In the genomic region with DNA sequence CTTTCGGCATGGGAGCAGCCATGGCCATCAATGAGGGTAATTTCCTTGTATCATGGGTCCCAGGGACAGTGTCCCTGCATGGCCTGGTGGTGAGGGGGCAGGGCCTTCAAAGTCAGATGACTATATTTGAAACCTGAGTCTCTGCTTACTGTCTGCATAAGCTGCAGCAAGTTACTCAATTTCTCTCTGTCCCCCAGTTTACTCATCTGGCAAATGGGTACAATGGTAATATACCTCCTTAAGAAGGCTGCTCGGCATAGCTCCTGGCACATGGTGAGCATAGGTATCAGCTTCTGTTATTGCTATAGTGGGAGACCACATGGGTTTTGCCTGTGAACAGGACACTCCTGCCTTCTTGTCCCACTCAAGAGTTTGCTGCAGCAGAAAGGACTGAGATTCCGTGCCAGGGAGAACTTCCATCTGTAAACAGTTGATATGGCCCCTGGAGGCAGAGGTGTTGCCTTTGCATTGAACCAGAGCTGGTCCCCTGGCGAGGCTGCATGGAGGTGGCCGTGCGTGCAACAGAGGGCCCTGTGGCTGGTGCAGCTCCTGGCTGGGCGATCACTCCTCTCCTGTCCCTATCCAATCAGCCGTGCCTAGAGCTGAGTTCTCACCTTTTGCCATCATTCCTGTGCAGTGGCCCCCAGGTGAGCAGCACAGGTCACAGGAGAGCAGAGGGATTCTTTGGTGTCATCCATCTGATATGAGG, we compare ENCODE assay signal across 28 cellular contexts. TPM values are rescaled to one million over a fixed set of nuclear protein-coding genes. Genes with fewer than 3 reads are reported as not detected.
DNase-seq lines count a peak whose midpoint lies in the region; ATAC-seq, FAIRE-seq and TF ChIP-seq lines count a peak whose summit lies in the region.
"Had no signal": no experiment of that assay in that cellular context is flagged by ENCODE, and none has a peak within 500 bp of the region (broad histone marks: within the 10 kb centered on the region; RNA-seq: fewer than 3 reads in every experiment).

No MANE protein-coding gene starts in this region.

- H3K36me3 Mint-ChIP-seq in neural progenitor cell = no peaks in the 10 kb centered on the region
- no peaks in the 10 kb centered on the region for H3K36me3 Mint-ChIP-seq in activated T-cell treated with anti-CD3 and anti-CD28 coated beads, Interleukin-2, amount 50 U/mL, for 24 hours (ENCODE audit: low read depth)
- H3K36me3 Mint-ChIP-seq: CD14-positive monocyte; CD8-positive, alpha-beta memory T cell had no signal

- no peaks in the 10 kb centered on the region for H3K27me3 Mint-ChIP-seq in neural progenitor cell (ENCODE audit: insufficient read depth, low read depth)
- H3K27me3 Mint-ChIP-seq in activated T-cell treated with anti-CD3 and anti-CD28 coated beads, Interleukin-2, amount 50 U/mL, for 24 hours = peaks cover 7% of the 10 kb centered on the region

- H3K36me3 ChIP-seq in HepG2 (replicated peaks in 1 of 2; ENCODE audit: control insufficient read depth in 1 of 2, insufficient read depth in 2 of 2, low read length in 2 of 2) (no peaks in the 10 kb centered on the region), right lobe of liver (no peaks in the 10 kb centered on the region), esophagus (ENCODE audit: control insufficient read depth in 2 of 2, insufficient read depth in 2 of 2, low read length in 1 of 2) (no peaks in the 10 kb centered on the region), neural progenitor cell (no peaks in the 10 kb centered on the region), stomach (no peaks in the 10 kb centered on the region)
- H3K36me3 ChIP-seq: BE2C had no signal

- H3K4me1 ChIP-seq in HepG2 (ENCODE audit: insufficient read depth, low read length) = no peaks in the 10 kb centered on the region
- no peaks in the 10 kb centered on the region for H3K4me1 ChIP-seq in right lobe of liver
- H3K4me1 ChIP-seq in esophagus (ENCODE audit: control insufficient read depth in 2 of 2, insufficient read depth in 2 of 2, low read length in 1 of 2) = peaks cover 0 to 15% of the 10 kb centered on the region in 2 donors
- peaks cover 6% of the 10 kb centered on the region for H3K4me1 ChIP-seq in neural progenitor cell
- H3K4me1 ChIP-seq in stomach = peaks cover 0 to 38% (median 5%) of the 10 kb centered on the region in 4 donors
- H3K4me1 ChIP-seq: BE2C had no signal

- H4K20me1 ChIP-seq in HepG2 (ENCODE audit: insufficient read depth, low read length) = no peaks in the 10 kb centered on the region
- no peaks in the 10 kb centered on the region for H4K20me1 ChIP-seq in neural progenitor cell (ENCODE audit: low read depth)

- H3K27ac ChIP-seq in HepG2 (ENCODE audit: extremely low read length, insufficient read depth, low read length) (no peak overlapping the region), right lobe of liver (no peak overlapping the region), esophagus (ENCODE audit: low read depth in 2 of 2, low read length in 1 of 2) (peak overlapping the region; percentile 54 to 57), neural progenitor cell (no peak overlapping the region), stomach (no peak overlapping the region)
- H3K27ac ChIP-seq: KMS-11, SK-N-MC had no signal

- CTCF ChIA-PET in HepG2 (lab: Yijun Ruan, JAX; ENCODE audit: low intra/inter-chr PET ratio, low total read pairs) = no interaction called here

- H3K9me3 Mint-ChIP-seq in neural progenitor cell = no peaks in the 10 kb centered on the region
- no peaks in the 10 kb centered on the region for H3K9me3 Mint-ChIP-seq in activated T-cell treated with anti-CD3 and anti-CD28 coated beads, Interleukin-2, amount 50 U/mL, for 24 hours
- H3K9me3 Mint-ChIP-seq: CD14-positive monocyte; CD8-positive, alpha-beta memory T cell; H9; HFFc6 had no signal

- peaks cover 1 to 22% of the 10 kb centered on the region in 2 experiments; a peak in 2 of 5 replicates for H3K27me3 ChIP-seq in HepG2 (ENCODE audit: control insufficient read depth in 1 of 2, insufficient read depth in 2 of 2, low read length in 2 of 2)
- H3K27me3 ChIP-seq in right lobe of liver = no peaks in the 10 kb centered on the region
- no peaks in the 10 kb centered on the region for H3K27me3 ChIP-seq in esophagus (ENCODE audit: control insufficient read depth in 1 of 2, insufficient read depth in 2 of 2, low read length in 2 of 2)
- H3K27me3 ChIP-seq in neural progenitor cell = no peaks in the 10 kb centered on the region
- H3K27me3 ChIP-seq in stomach = no peaks in the 10 kb centered on the region
- H3K27me3 ChIP-seq: BE2C had no signal

- no peak overlapping the region for H3K27ac Mint-ChIP-seq in neural progenitor cell
- no peak overlapping the region for H3K27ac Mint-ChIP-seq in activated T-cell treated with anti-CD3 and anti-CD28 coated beads, Interleukin-2, amount 50 U/mL, for 24 hours
- H3K27ac Mint-ChIP-seq: CD14-positive monocyte; CD8-positive, alpha-beta memory T cell; HFFc6 had no signal

- intact Hi-C loops in HepG2 (cut with micrococcal nuclease; ENCODE audit: unreplicated experiment) (no loop called here), right lobe of liver (cut with DNase I) (no loop called here), stomach (cut with DNase I; ENCODE audit: low total_unique reads) (no loop called here)

- in situ Hi-C loops in HepG2 (cut with HindIII; ENCODE audit: extremely low pct_ligation_motif_present, low pct_unique_long_range_greater_than_20kb) = no loop called here

- H3K9ac ChIP-seq in HepG2 (ENCODE audit: insufficient read depth, low read depth, low read length) (no peak overlapping the region), neural progenitor cell (no peak overlapping the region)
- H3K9ac ChIP-seq: KMS-11 had no signal

- FAIRE-seq in HepG2 (lab: Jason Lieb, UNC) = no peak
- FAIRE-seq: GM12891, HTR-8/SVneo had no signal

- 28% methylated on average over 3 of the region's 8 CpGs for WGBS in HepG2 (ENCODE audit: low lambda C conversion rate)
- no CpG with 5 or more reads among the region's 8 CpGs for WGBS in right lobe of liver (ENCODE audit: insufficient coverage, low coverage, low lambda C conversion rate, missing lambda C conversion rate)
- 62 to 71% methylated on average over 8 of the region's 8 CpGs for WGBS in esophagus, 2 donors
- 86 to 96% (median 91%) methylated on average over 8 of the region's 8 CpGs for WGBS in stomach, 5 donors

- no peak overlapping the region for H3K4me3 ChIP-seq in HepG2 (replicated peaks in 1 of 3; ENCODE audit: insufficient read depth in 1 of 3, low read depth in 2 of 3, low read length in 3 of 3)
- no peak overlapping the region for H3K4me3 ChIP-seq in right lobe of liver
- H3K4me3 ChIP-seq in esophagus (ENCODE audit: low read depth in 1 of 2, low read length in 2 of 2) = no peak overlapping the region
- no peak overlapping the region for H3K4me3 ChIP-seq in neural progenitor cell
- no peak overlapping the region for H3K4me3 ChIP-seq in stomach
- H3K4me3 ChIP-seq: SK-N-MC had no signal

- TF ChIP-seq EP300 in HepG2 (IDR thresholded peaks at IDR 0.05; ENCODE audit: low read depth in 2 of 2, low read length in 2 of 2) (no peak), HepG2 (CRISPR knock-in tag; IDR thresholded peaks at IDR 0.05; ENCODE audit: borderline replicate concordance) (no peak), stomach (IDR thresholded peaks at IDR 0.05) (no peak)

- POLR2A ChIA-PET in HepG2 (lab: Yijun Ruan, JAX) = no interaction called here

- peaks cover 21% of the 10 kb centered on the region for H3K4me1 Mint-ChIP-seq in neural progenitor cell
- no peaks in the 10 kb centered on the region for H3K4me1 Mint-ChIP-seq in activated T-cell treated with anti-CD3 and anti-CD28 coated beads, Interleukin-2, amount 50 U/mL, for 24 hours (ENCODE audit: low read depth)
- H3K4me1 Mint-ChIP-seq: CD14-positive monocyte; CD8-positive, alpha-beta memory T cell had no signal

- H3F3A ChIP-seq in neural progenitor cell (ENCODE audit: low read depth) = no peaks in the 10 kb centered on the region

- H3K9me3 ChIP-seq in HepG2 (ENCODE audit: low read length) = no peaks in the 10 kb centered on the region
- no peaks in the 10 kb centered on the region for H3K9me3 ChIP-seq in right lobe of liver
- no peaks in the 10 kb centered on the region for H3K9me3 ChIP-seq in esophagus (ENCODE audit: control insufficient read depth in 2 of 2, insufficient read depth in 1 of 2, low read depth in 1 of 2, low read length in 1 of 2)
- H3K9me3 ChIP-seq in neural progenitor cell (ENCODE audit: low read depth) = no peaks in the 10 kb centered on the region
- no peaks in the 10 kb centered on the region for H3K9me3 ChIP-seq in stomach
- H3K9me3 ChIP-seq: BE2C had no signal

- TF ChIP-seq POLR2A in HepG2 (IDR thresholded peaks at IDR 0.05; ENCODE audit: insufficient read depth in 1 of 2, low read depth in 2 of 2, low read length in 2 of 2) (no peak), right lobe of liver (IDR thresholded peaks at IDR 0.05) (no peak), stomach (IDR thresholded peaks at IDR 0.05) (no peak)

- BruUV-seq in HepG2 (replicated peaks; lab: Mats Ljungman, UMichigan) = no TSS peak

- TF ChIP-seq CTCF in HepG2 (CRISPR knock-in tag; IDR thresholded peaks at IDR 0.05) (no peak), right lobe of liver (IDR thresholded peaks at IDR 0.05) (no peak), neural progenitor cell (IDR thresholded peaks at IDR 0.05) (no peak), stomach (IDR thresholded peaks at IDR 0.05) (no peak)

- no peak for ATAC-seq in HepG2
- ATAC-seq in right lobe of liver = no peak

- TF ChIP-seq RAD21 in HepG2 (CRISPR knock-in tag; IDR thresholded peaks at IDR 0.05) = no peak

- no peak overlapping the region for H3K4me2 ChIP-seq in HepG2 (ENCODE audit: low read depth, low read length)
- H3K4me2 ChIP-seq in neural progenitor cell = no peak overlapping the region
- H3K4me2 ChIP-seq: KMS-11 had no signal

- no peak overlapping the region for H2AFZ ChIP-seq in HepG2 (ENCODE audit: low read length)
- H2AFZ ChIP-seq in neural progenitor cell (replicated peaks) = peak overlapping the region; percentile 55

- DNase-seq in HepG2 (ENCODE audit: low spot score) (no peak), right lobe of liver (no peak), neural progenitor cell (ENCODE audit: low spot score) (no peak), stomach (no peak)
- no peak for DNase-seq in stimulated activated CD4-positive, alpha-beta T cell treated with anti-CD3 and anti-CD28 coated beads, Interleukin-1b, Interleukin-23, amount 100 ng/mL, for 48 hours
- DNase-seq in activated T-cell treated with anti-CD3 and anti-CD28 coated beads, Interleukin-2, amount 50 U/mL, for 24 hours = no peak
- DNase-seq: 8988T; ACHN; BE2C; CD8-positive, alpha-beta memory T cell; DMS 273 treated with DMSO at 0.1 percent for 48 hours; DMS79 treated with DMSO at 0.1 percent for 48 hours; GF-D8; HFFc6; NCI-H1048; NCI-H1417; NCI-H1694; NCI-H2029 treated with DMSO at 0.1 percent for 48 hours; NCI-H446 treated with DMSO at 0.1 percent for 48 hours; NCI-H526 treated with DMSO at 0.1 percent for 48 hours; SIG-M5 had no signal

- H3K4me3 Mint-ChIP-seq in neural progenitor cell = no peak overlapping the region
- no peak overlapping the region for H3K4me3 Mint-ChIP-seq in activated T-cell treated with anti-CD3 and anti-CD28 coated beads, Interleukin-2, amount 50 U/mL, for 24 hours
- H3K4me3 Mint-ChIP-seq: CD14-positive monocyte; CD8-positive, alpha-beta memory T cell; H9; HFFc6 had no signal

- H3K79me2 ChIP-seq in HepG2 (ENCODE audit: insufficient read depth, low read length) = no peaks in the 10 kb centered on the region
- H3K79me2 ChIP-seq in neural progenitor cell (ENCODE audit: low read depth) = no peaks in the 10 kb centered on the region

RNA-seq across cellular contexts. Expression of gene IGFBP5, which starts 22.7 kb away (rescaled TPM):
- total RNA-seq in HepG2 (2016; rRNA removed; fragmentation: Illumina TruSeq; extraction: Trizol) (not detected in 2 replicates), right lobe of liver (10 to 100 TPM; 13.7 to 76.0 (median 30.9) TPM), neural progenitor cell (ENCODE audit: low replicate concordance) (150 and 249 TPM in 2 replicates), stomach (100 to 1,000 TPM; 166 to 923 (median 548) TPM)
- not detected in 2 replicates for total RNA-seq in HepG2 (2016; cell fraction: cytosol; rRNA removed; fragmentation: Illumina TruSeq; extraction: Trizol; ENCODE audit: low read depth)
- 0.02 TPM in 1 of 2 replicates, not detected in the other for total RNA-seq in HepG2 (2016; cell fraction: insoluble cytoplasmic fraction; rRNA removed; fragmentation: Illumina TruSeq; extraction: Trizol)
- not detected in 2 replicates for total RNA-seq in HepG2 (2016; cell fraction: membrane; rRNA removed; fragmentation: Illumina TruSeq; extraction: Trizol)
- not detected in 2 replicates for total RNA-seq in HepG2 (2016; cell fraction: nucleus; rRNA removed; fragmentation: Illumina TruSeq; extraction: Trizol)
- polyA plus RNA-seq in HepG2 (2011; rRNA removed) (0.07 and 0.15 TPM in 2 replicates), esophagus (10 to 100 TPM; 29.4 to 46.5 TPM), stomach (100 to 1,000 TPM in 2 of 3 donors, 10 to 100 TPM in 1; 92.1 to 215 (median 128) TPM)
- 0.05 TPM in 2 replicates for polyA plus RNA-seq in HepG2 (2011; cell fraction: cytosol; rRNA removed)
- polyA plus RNA-seq in HepG2 (2011; cell fraction: nucleus; rRNA removed) = 0.03 and 0.14 TPM in 2 replicates
- polyA plus RNA-seq in HepG2 (2012) = 0.11 TPM in 1 of 2 replicates, not detected in the other
- not detected in 2 replicates for polyA plus RNA-seq in HepG2 (2016; cell fraction: cytosol; fragmentation: Illumina TruSeq; extraction: Trizol; ENCODE audit: low read depth)
- polyA plus RNA-seq in HepG2 (2016; cell fraction: insoluble cytoplasmic fraction; fragmentation: Illumina TruSeq; extraction: Trizol; ENCODE audit: low read depth) = not detected in 2 replicates
- not detected in 2 replicates for polyA plus RNA-seq in HepG2 (2016; cell fraction: membrane; fragmentation: Illumina TruSeq; extraction: Trizol; ENCODE audit: low read depth)
- not detected in 2 replicates for polyA plus RNA-seq in HepG2 (2016; cell fraction: nucleus; fragmentation: Illumina TruSeq; extraction: Trizol; ENCODE audit: insufficient read depth, low read depth)
- polyA minus RNA-seq in HepG2 (2011; rRNA and poly(A)+ RNA removed; ENCODE audit: low replicate concordance) = 0.02 TPM in 1 of 2 replicates, not detected in the other
- polyA minus RNA-seq in HepG2 (2011; cell fraction: cytosol; rRNA and poly(A)+ RNA removed) = not detected in 2 replicates
- polyA minus RNA-seq in HepG2 (2011; cell fraction: nucleus; rRNA and poly(A)+ RNA removed) = under 0.01 TPM in 1 of 2 replicates, not detected in the other
- total RNA-seq: CD8-positive, alpha-beta memory T cell had no signal
- polyA plus RNA-seq: CD14-positive monocyte; CD8-positive, alpha-beta memory T cell had no signal

Comparison
In these comparisons a context has a peak if more than half of its experiments do, and no peak if none do; other contexts are left out.
1. RNA of gene IGFBP5, which starts 22.7 kb away (total RNA-seq): 166 to 923 TPM in stomach, 150 to 249 TPM in neural progenitor cell and 13.7 to 76.0 TPM in right lobe of liver; 0.02 TPM in HepG2; every median in the first group is over 10 times any median in the second.
2. H3K27ac ChIP-seq: peak in esophagus (2 of 2); none in HepG2 (single experiment), right lobe of liver (0 of 3), neural progenitor cell (single experiment) and stomach (0 of 5).